ENCODE assay signal across 17 cellular contexts in the genomic region with DNA sequence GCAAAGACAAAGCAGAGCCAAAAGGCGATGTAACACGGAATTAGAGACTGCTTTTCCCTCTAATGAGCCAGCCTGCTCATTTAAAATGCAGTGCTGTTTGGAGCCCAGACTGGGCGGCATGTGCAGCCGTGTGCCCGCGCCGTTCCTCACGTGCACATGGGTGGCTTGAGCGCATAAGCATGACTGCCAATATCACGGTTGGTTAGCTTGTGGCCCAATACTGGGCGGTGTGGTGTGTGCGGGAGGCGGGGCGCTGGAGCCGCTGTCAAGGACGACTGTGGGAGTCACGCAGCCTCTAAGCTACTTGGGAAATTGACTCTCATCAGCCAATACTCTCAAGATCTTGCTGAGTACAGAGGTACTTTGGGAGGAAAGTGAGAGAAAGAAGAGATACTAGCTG.
DNase-seq lines count a peak whose midpoint lies in the region; ATAC-seq and TF ChIP-seq lines count a peak whose summit lies in the region.
"Had no signal": no experiment of that assay in that cellular context is flagged by ENCODE, and none has a peak within 500 bp of the region (broad histone marks: within the 10 kb centered on the region; RNA-seq: fewer than 3 reads in every experiment).

No MANE protein-coding gene starts in this region.

- peak; percentile 74 for DNase-seq in GM03348 (ENCODE audit: low spot score)
- peak; percentile 78 for DNase-seq in NCI-H2227 (lab: John Stamatoyannopoulos, UW; ENCODE audit: unreplicated experiment)
- peak; percentile 65 for DNase-seq in fibroblast of peridontal ligament (ENCODE audit: extremely low read depth)
- DNase-seq in gastrocnemius medialis: peak in 1 of 2 donors; percentile 17
- DNase-seq in T-helper 1 cell: no peak
- DNase-seq in activated CD8-positive, alpha-beta T cell treated with anti-CD3 and anti-CD28 coated beads for 36 hours: no peak
- DNase-seq in ecto neural progenitor cell (ENCODE audit: low spot score): no peak
- DNase-seq in islet precursor cell: no peak
- DNase-seq: activated CD4-positive, alpha-beta T cell treated with anti-CD3 and anti-CD28 coated beads for 48 hours; activated T-cell treated with anti-CD3 and anti-CD28 coated beads, Interleukin-2, amount 50 U/mL, for 4 hours; CD4-positive, alpha-beta T cell; naive thymus-derived CD8-positive, alpha-beta T cell; NCI-H526; stimulated activated CD4-positive, alpha-beta T cell treated with anti-CD3 and anti-CD28 coated beads, Interleukin-4, amount 100 ng/mL, for 24 hours had no signal

- POLR2A ChIA-PET in activated CD8-positive, alpha-beta T cell treated with anti-CD3 and anti-CD28 coated beads for 36 hours (lab: Charles Lee): no interaction called here

- ATAC-seq in gastrocnemius medialis: peak; percentile 23 to 61
- ATAC-seq in activated CD8-positive, alpha-beta T cell treated with anti-CD3 and anti-CD28 coated beads for 36 hours: no peak
- ATAC-seq: activated T-cell treated with anti-CD3 and anti-CD28 coated beads, Interleukin-2, amount 50 U/mL, for 4 hours; naive thymus-derived CD8-positive, alpha-beta T cell; right cardiac atrium had no signal

- no peaks in the 10 kb centered on the region for H3K4me1 Mint-ChIP-seq in activated CD8-positive, alpha-beta T cell treated with anti-CD3 and anti-CD28 coated beads for 36 hours (ENCODE audit: low read depth)
- H3K4me1 Mint-ChIP-seq: naive thymus-derived CD8-positive, alpha-beta T cell had no signal

- CTCF ChIA-PET in activated CD8-positive, alpha-beta T cell treated with anti-CD3 and anti-CD28 coated beads for 36 hours (lab: Charles Lee): no interaction called here

- in situ Hi-C loops in gastrocnemius medialis (cut with MboI; ENCODE audit: low sequenced_read_pairs in 4 of 4): no loop called here

- intact Hi-C loops in gastrocnemius medialis (cut with DNase I; ENCODE audit: low total_unique reads): no loop called here
- intact Hi-C loops in activated CD8-positive, alpha-beta T cell treated with anti-CD3 and anti-CD28 coated beads for 36 hours (cut with micrococcal nuclease): no loop called here

- H3K4me3 Mint-ChIP-seq in activated CD8-positive, alpha-beta T cell treated with anti-CD3 and anti-CD28 coated beads for 36 hours: no peak overlapping the region
- H3K4me3 Mint-ChIP-seq: activated T-cell treated with anti-CD3 and anti-CD28 coated beads, Interleukin-2, amount 50 U/mL, for 4 hours; CD4-positive, alpha-beta T cell; naive thymus-derived CD8-positive, alpha-beta T cell had no signal

- peaks cover 5% of the 10 kb centered on the region for H3K27me3 Mint-ChIP-seq in activated CD8-positive, alpha-beta T cell treated with anti-CD3 and anti-CD28 coated beads for 36 hours

- no peaks in the 10 kb centered on the region for H3K36me3 Mint-ChIP-seq in activated CD8-positive, alpha-beta T cell treated with anti-CD3 and anti-CD28 coated beads for 36 hours (ENCODE audit: low read depth)
- H3K36me3 Mint-ChIP-seq: naive thymus-derived CD8-positive, alpha-beta T cell had no signal

- no peak for TF ChIP-seq POLR2A in gastrocnemius medialis (IDR thresholded peaks at IDR 0.05)

- H3K9me3 ChIP-seq in gastrocnemius medialis: no peaks in the 10 kb centered on the region
- H3K9me3 ChIP-seq: upper lobe of left lung had no signal

- H3K4me3 ChIP-seq in gastrocnemius medialis: peak overlapping the region in 2 of 4 donors; percentile 10 to 31
- H3K4me3 ChIP-seq: upper lobe of left lung had no signal

- H3K27ac ChIP-seq in gastrocnemius medialis: no peak overlapping the region
- H3K27ac ChIP-seq: RWPE1, upper lobe of left lung had no signal

- TF ChIP-seq CTCF in gastrocnemius medialis (IDR thresholded peaks at IDR 0.05 in 4 of 5, conservative IDR thresholded peaks at IDR 0.05 in 1 of 5): no peak
- TF ChIP-seq CTCF in activated CD8-positive, alpha-beta T cell treated with anti-CD3 and anti-CD28 coated beads for 36 hours (IDR thresholded peaks at IDR 0.05): no peak

- H3K9me3 Mint-ChIP-seq in activated CD8-positive, alpha-beta T cell treated with anti-CD3 and anti-CD28 coated beads for 36 hours: no peaks in the 10 kb centered on the region
- H3K9me3 Mint-ChIP-seq: activated T-cell treated with anti-CD3 and anti-CD28 coated beads, Interleukin-2, amount 50 U/mL, for 4 hours; CD4-positive, alpha-beta T cell; naive thymus-derived CD8-positive, alpha-beta T cell had no signal

- H3K27me3 ChIP-seq in gastrocnemius medialis: no peaks in the 10 kb centered on the region
- H3K27me3 ChIP-seq: upper lobe of left lung had no signal

- no peaks in the 10 kb centered on the region for H3K4me1 ChIP-seq in gastrocnemius medialis
- H3K4me1 ChIP-seq: upper lobe of left lung had no signal

- no peak overlapping the region for H3K27ac Mint-ChIP-seq in activated CD8-positive, alpha-beta T cell treated with anti-CD3 and anti-CD28 coated beads for 36 hours
- H3K27ac Mint-ChIP-seq: CD4-positive, alpha-beta T cell; naive thymus-derived CD8-positive, alpha-beta T cell had no signal

- no peaks in the 10 kb centered on the region for H3K36me3 ChIP-seq in gastrocnemius medialis
- H3K36me3 ChIP-seq: upper lobe of left lung had no signal

Comparison
In these comparisons a context has a peak if more than half of its experiments do, and no peak if none do; other contexts are left out.
1. DNase-seq: peak in GM03348 (single experiment), NCI-H2227 (single experiment) and fibroblast of peridontal ligament (single experiment); none in T-helper 1 cell (0 of 5), activated CD8-positive, alpha-beta T cell treated with anti-CD3 and anti-CD28 coated beads for 36 hours (single experiment), ecto neural progenitor cell (single experiment) and islet precursor cell (single experiment).